In the genomic region with DNA sequence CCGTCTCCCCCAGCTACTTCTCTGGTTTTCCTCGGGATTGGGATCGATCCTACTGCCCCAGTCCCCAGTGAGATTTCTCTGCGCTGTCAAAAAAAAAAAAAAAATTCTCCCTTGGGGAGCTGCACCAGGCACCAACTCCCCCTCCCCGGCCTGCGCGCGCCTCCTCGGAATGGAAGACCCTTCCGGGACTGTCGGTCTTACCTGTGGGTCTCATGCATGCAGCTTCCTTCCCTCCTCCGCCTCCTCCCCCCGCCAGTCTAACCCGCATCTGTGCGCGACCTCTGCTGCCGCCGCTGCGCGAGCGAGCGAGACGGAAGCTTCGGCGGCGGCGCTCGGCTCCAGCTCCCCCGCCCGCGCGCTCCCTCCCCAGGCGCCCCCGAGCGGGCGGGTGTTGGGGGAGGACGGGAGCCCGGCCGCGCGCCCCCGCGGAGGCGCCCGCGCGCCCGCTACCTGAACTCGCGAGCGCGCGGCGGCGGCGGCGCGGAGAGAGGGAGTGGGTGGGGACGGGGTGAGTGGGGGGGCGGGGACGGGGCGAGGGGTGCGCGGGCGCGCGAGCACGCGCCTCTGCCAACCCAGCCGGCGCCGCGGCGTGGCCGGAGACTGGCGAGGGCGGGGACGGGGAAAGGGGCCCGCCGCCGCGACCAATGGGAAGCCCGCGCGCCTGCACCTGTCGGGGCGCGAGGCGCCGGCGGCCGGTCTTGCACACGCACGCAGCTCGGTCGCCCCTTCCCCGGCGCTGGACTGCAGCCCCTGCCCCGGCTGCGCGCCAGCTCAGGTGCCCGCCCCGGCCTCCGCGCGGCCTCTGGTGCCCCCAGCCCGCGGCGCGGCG, we compare ENCODE assay signal across 8 cellular contexts. TPM values are rescaled to one million over a fixed set of nuclear protein-coding genes. Genes with fewer than 3 reads are reported as not detected.
DNase-seq lines count a peak whose midpoint lies in the region; ATAC-seq and TF ChIP-seq lines count a peak whose summit lies in the region.

A gene with protein sequence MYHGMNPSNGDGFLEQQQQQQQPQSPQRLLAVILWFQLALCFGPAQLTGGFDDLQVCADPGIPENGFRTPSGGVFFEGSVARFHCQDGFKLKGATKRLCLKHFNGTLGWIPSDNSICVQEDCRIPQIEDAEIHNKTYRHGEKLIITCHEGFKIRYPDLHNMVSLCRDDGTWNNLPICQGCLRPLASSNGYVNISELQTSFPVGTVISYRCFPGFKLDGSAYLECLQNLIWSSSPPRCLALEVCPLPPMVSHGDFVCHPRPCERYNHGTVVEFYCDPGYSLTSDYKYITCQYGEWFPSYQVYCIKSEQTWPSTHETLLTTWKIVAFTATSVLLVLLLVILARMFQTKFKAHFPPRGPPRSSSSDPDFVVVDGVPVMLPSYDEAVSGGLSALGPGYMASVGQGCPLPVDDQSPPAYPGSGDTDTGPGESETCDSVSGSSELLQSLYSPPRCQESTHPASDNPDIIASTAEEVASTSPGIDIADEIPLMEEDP (minus strand): TSS at position 321 of the 829 bp plus-strand sequence. CDS start 751 bp downstream, outside the sequence.

- no peak within 1 kb of the TSS for H3K27ac ChIP-seq in breast epithelium

- no peaks in the 10 kb centered on the region for H3K36me3 ChIP-seq in breast epithelium

- peak; percentile 46 for DNase-seq in ACHN
- DNase-seq in NCI-H1417 (lab: John Stamatoyannopoulos, UW) = peak; percentile 78 to 92 (median 91)
- peak in 1 of 2 donors; percentile 29 for DNase-seq in breast epithelium (ENCODE audit: low spot score in 2 of 2)
- peak; percentile 49 for DNase-seq in left lobe of liver (ENCODE audit: low spot score)
- peak; percentile 59 for DNase-seq in stimulated activated CD4-positive, alpha-beta T cell treated with anti-CD3 and anti-CD28 coated beads, Interleukin-1b, Interleukin-23, amount 100 ng/mL, for 48 hours

- no peak for TF ChIP-seq POLR2A in breast epithelium (IDR thresholded peaks at IDR 0.05)

- H3K4me1 ChIP-seq in breast epithelium = peaks cover 0 to 9% of the 10 kb centered on the region in 2 donors

- no peaks in the 10 kb centered on the region for H3K27me3 ChIP-seq in breast epithelium

- in situ Hi-C loops in ACHN (cut with HindIII; ENCODE audit: low pct_ligation_motif_present, low pct_unique_long_range_greater_than_20kb, low sequenced_read_pairs) = no loop called here

- H3K4me3 ChIP-seq in WI38 (ENCODE audit: low read depth, low read length) = peak within 1 kb of the TSS; percentile 40
- H3K4me3 ChIP-seq in breast epithelium = peak within 1 kb of the TSS; percentile 40 to 74 (median 58)

- no peaks in the 10 kb centered on the region for H3K9me3 ChIP-seq in breast epithelium

- ATAC-seq in GM19351 (IDR thresholded peaks at IDR 0.05; ENCODE audit: unreplicated experiment) (peak; percentile 75), left lobe of liver (peak; percentile 86), HG02571 (IDR thresholded peaks at IDR 0.05; ENCODE audit: unreplicated experiment) (no peak)

- TF ChIP-seq CTCF in WI38 (IDR thresholded peaks at IDR 0.05; ENCODE audit: low read depth, low read length) (no peak), breast epithelium (IDR thresholded peaks at IDR 0.05) (no peak)

- intact Hi-C loops in breast epithelium (cut with DNase I; ENCODE audit: low total_unique reads) = no loop called here

RNA-seq across cellular contexts. Expression of the gene that starts here (rescaled TPM):
- total RNA-seq in breast epithelium (10 to 100 TPM in 2 of 3 donors, under 1 TPM in 1; 0.64 to 16.7 (median 14.9) TPM), left lobe of liver (1.3 TPM)
